Comparison of ENCODE assay signal across 4 cellular contexts in genomic region chr19:18405754-18406153, GRCh38. TPM values are rescaled to one million over a fixed set of nuclear protein-coding genes. Genes with fewer than 3 reads are reported as not detected.
"Had no signal": no experiment of that assay in that cellular context is flagged by ENCODE, and none has a peak within 500 bp of the region (broad histone marks: within the 10 kb centered on the region; RNA-seq: fewer than 3 reads in every experiment).

No MANE protein-coding gene starts in this region.

RNA-seq across cellular contexts. Expression of gene LRRC25, which starts 8.3 kb away (rescaled TPM):
- total RNA-seq: HT-29, HT1080, IMR-90 had no signal

RNA-seq across cellular contexts. Expression of gene GDF15, which starts 19.8 kb away (rescaled TPM):
- polyA plus RNA-seq: IgD-negative memory B cell had no signal
